In the genomic region with DNA sequence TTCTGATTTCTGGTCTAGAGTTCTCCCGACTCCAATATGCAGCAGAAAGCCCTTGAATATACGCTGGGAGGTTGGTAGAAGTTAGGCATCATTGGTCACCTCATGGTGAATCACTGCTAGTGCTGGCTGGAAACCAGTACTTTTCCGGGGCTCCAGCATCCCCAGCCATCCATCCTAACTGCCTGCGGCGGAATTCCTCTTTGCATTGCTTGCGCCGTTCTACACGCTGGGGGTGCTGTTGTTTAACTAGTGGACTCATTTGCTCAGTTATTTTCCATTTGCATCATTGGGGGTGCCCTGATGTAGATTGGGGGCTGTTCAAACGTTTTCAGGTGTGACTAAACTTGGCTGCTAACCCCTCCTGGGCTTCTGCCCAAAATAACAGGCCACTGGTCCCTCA, we compare ENCODE assay signal across 12 cellular contexts. TPM values are rescaled to one million over a fixed set of nuclear protein-coding genes. Genes with fewer than 3 reads are reported as not detected.
A peak's percentile ranks its signal among the peaks of the same experiment; 100 is the strongest.
DNase-seq lines count a peak whose midpoint lies in the region; ATAC-seq and TF ChIP-seq lines count a peak whose summit lies in the region.
"Had no signal": no experiment of that assay in that cellular context is flagged by ENCODE, and none has a peak within 500 bp of the region (broad histone marks: within the 10 kb centered on the region; RNA-seq: fewer than 3 reads in every experiment).

No MANE protein-coding gene starts in this region.

- H4K8ac ChIP-seq in mesendoderm (ENCODE audit: low read depth, low read length), result no peak overlapping the region

- no peak overlapping the region for H3K23ac ChIP-seq in mesendoderm (ENCODE audit: low read length)

- H3K9me3 Mint-ChIP-seq in brain, result peaks cover 0 to 6% (median 0%) of the 10 kb centered on the region in 5 experiments

- WGBS in mesendoderm (ENCODE audit: extremely low coverage, insufficient coverage, low lambda C conversion rate), result no CpG with 5 or more reads among the region's 9 CpGs

- H3K4me1 ChIP-seq in mesendoderm (ENCODE audit: control insufficient read depth, low read depth, low read length), result no peaks in the 10 kb centered on the region
- H3K4me1 ChIP-seq: spleen, uterus had no signal

- peak overlapping the region in 2 of 5 experiments; percentile 41 to 83 for H3K27ac Mint-ChIP-seq in brain

- no peak overlapping the region for H2BK120ac ChIP-seq in mesendoderm (ENCODE audit: low read depth, low read length)

- H3K4me1 Mint-ChIP-seq in brain, result peaks cover 20% of the 10 kb centered on the region

- no peak overlapping the region for H3K4ac ChIP-seq in mesendoderm (ENCODE audit: low read depth, low read length)

- no peak overlapping the region for H2BK5ac ChIP-seq in mesendoderm (ENCODE audit: low read length)

- no peak overlapping the region for H2AK5ac ChIP-seq in mesendoderm (ENCODE audit: low read length)

- H3K4me3 ChIP-seq in mesendoderm (ENCODE audit: low read length), result no peak overlapping the region
- H3K4me3 ChIP-seq: spleen, uterus had no signal

- DNase-seq in DMS79 (lab: John Stamatoyannopoulos, UW) (peak; percentile 19), LHCN-M2 (ENCODE audit: low read depth) (peak; percentile 0), mesendoderm (peak; percentile 78), sciatic nerve (ENCODE audit: low spot score) (no peak)
- no peak for DNase-seq in stimulated activated naive CD4-positive, alpha-beta T cell treated with Interleukin-2 at 50 U/mL for 16 hours (lab: John Stamatoyannopoulos, UW)
- DNase-seq: activated naive CD4-positive, alpha-beta T cell treated with Interleukin-2 at 50 U/mL for 16 hours; SIG-M5; spleen; uterus had no signal

- H2BK15ac ChIP-seq in mesendoderm (replicated peaks; ENCODE audit: low read depth), result no peak overlapping the region

- peak overlapping the region in 4 of 5 experiments; percentile 56 to 76 (median 64) for H3K4me3 Mint-ChIP-seq in brain

- no peak overlapping the region for H3K9ac ChIP-seq in mesendoderm (ENCODE audit: low read length)

- H3K18ac ChIP-seq in mesendoderm (ENCODE audit: low read length), result no peak overlapping the region

- TF ChIP-seq CTCF in brain (conservative IDR thresholded peaks at IDR 0.05), result peak; percentile 52 to 67

- no peaks in the 10 kb centered on the region for H3K27me3 ChIP-seq in mesendoderm (ENCODE audit: insufficient read depth, low read length, poor library complexity)
- H3K27me3 ChIP-seq: uterus had no signal

- H3K36me3 ChIP-seq in mesendoderm (ENCODE audit: control insufficient read depth, insufficient read depth, low read length), result no peaks in the 10 kb centered on the region
- H3K36me3 ChIP-seq: spleen, uterus had no signal

- no peak overlapping the region for H3K56ac ChIP-seq in mesendoderm (ENCODE audit: low read length)

- intact Hi-C loops in sciatic nerve (cut with DNase I), result no loop called here

- ATAC-seq in sciatic nerve, result no peak
- ATAC-seq in HG02852 (IDR thresholded peaks at IDR 0.05; ENCODE audit: unreplicated experiment), result no peak
- no peak for ATAC-seq in GM19324 (IDR thresholded peaks at IDR 0.05; ENCODE audit: low FRiP score, unreplicated experiment)

- no peaks in the 10 kb centered on the region for H3K79me1 ChIP-seq in mesendoderm (ENCODE audit: low read length)

- no peaks in the 10 kb centered on the region for H3K79me2 ChIP-seq in mesendoderm (ENCODE audit: control insufficient read depth, insufficient read depth, low read length)

- H3K36me3 Mint-ChIP-seq in brain, result no peaks in the 10 kb centered on the region

- no peak overlapping the region for H3K4me2 ChIP-seq in mesendoderm (ENCODE audit: low read length)

- no peak overlapping the region for H3K27ac ChIP-seq in mesendoderm (ENCODE audit: low read depth, low read length)
- H3K27ac ChIP-seq: spleen, uterus had no signal

- H3K27me3 Mint-ChIP-seq in brain, result peaks cover 18% of the 10 kb centered on the region

- H4K5ac ChIP-seq in mesendoderm (ENCODE audit: low read length), result no peak overlapping the region

RNA-seq across cellular contexts. Expression of a gene that starts 23.3 kb away (rescaled TPM):
- total RNA-seq in LHCN-M2 (2014; rRNA removed) (not detected in 2 replicates), sciatic nerve (not detected)
- not detected for polyA plus RNA-seq in LHCN-M2 (2012)
- polyA plus RNA-seq in brain (ENCODE audit: insufficient read depth, low read depth, low replicate concordance), result not detected
- polyA plus RNA-seq in mesendoderm (2013, experiment 1 of 2), result 1.7 TPM
- 1.8 TPM for polyA plus RNA-seq in mesendoderm (2013, experiment 2 of 2)
- total RNA-seq: spleen had no signal
- polyA plus RNA-seq: spleen had no signal

Comparison
In these comparisons a context has a peak if more than half of its experiments do, and no peak if none do; other contexts are left out.
1. DNase-seq: peak in DMS79 (single experiment), LHCN-M2 (single experiment) and mesendoderm (single experiment); none in sciatic nerve (single experiment) and stimulated activated naive CD4-positive, alpha-beta T cell treated with Interleukin-2 at 50 U/mL for 16 hours (single experiment).